ENCODE assay signal across 1 cellular context in the genomic region with DNA sequence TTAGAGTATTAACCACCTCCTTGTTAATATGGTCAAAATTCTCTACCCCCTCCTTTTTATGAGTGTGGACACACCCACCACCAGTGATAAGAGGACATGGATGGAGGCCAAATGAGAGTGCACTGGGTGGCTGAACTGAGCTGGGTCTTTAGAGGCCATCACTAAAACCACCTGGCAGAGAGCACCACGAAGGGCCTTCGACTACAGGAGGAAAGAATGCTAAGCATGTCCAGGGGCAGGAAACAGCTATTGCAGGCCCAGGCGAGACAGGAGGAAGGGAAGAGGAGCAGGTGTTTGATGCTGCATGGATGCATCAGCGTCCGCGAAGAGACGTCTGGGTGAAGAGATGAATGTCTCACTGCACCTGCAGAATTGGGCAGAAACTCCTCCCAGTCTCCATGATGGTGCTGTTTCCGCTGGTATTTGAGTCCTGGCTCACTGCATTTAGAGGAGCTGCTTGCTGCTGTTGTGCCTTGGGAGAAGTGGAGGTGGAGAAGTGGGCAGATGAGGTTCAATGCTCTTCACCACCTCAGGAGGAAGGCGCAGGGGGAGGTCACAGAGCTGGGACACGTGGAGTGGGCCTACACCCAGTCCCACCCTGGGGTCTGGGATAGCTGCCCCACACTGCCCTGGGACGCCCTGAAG.
TF ChIP-seq lines count a peak whose summit lies in the region.

No MANE protein-coding gene starts in this region.

TF ChIP-seq in HEK293, 187 proteins besides CTCF, POLR2A, EP300 and RAD21 (continued from another document):
- TF ChIP-seq, protein P1, sequence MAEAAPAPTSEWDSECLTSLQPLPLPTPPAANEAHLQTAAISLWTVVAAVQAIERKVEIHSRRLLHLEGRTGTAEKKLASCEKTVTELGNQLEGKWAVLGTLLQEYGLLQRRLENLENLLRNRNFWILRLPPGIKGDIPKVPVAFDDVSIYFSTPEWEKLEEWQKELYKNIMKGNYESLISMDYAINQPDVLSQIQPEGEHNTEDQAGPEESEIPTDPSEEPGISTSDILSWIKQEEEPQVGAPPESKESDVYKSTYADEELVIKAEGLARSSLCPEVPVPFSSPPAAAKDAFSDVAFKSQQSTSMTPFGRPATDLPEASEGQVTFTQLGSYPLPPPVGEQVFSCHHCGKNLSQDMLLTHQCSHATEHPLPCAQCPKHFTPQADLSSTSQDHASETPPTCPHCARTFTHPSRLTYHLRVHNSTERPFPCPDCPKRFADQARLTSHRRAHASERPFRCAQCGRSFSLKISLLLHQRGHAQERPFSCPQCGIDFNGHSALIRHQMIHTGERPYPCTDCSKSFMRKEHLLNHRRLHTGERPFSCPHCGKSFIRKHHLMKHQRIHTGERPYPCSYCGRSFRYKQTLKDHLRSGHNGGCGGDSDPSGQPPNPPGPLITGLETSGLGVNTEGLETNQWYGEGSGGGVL (tag by site-specific recombination; IDR thresholded peaks at IDR 0.05), result peak; percentile 23; the same call in 1 of the 2 replicates
- TF ChIP-seq KLF1 (tag by site-specific recombination; IDR thresholded peaks at IDR 0.05), result peak; percentile 55
